Comparison of ENCODE assay signal across 1 cellular context in the genomic region with DNA sequence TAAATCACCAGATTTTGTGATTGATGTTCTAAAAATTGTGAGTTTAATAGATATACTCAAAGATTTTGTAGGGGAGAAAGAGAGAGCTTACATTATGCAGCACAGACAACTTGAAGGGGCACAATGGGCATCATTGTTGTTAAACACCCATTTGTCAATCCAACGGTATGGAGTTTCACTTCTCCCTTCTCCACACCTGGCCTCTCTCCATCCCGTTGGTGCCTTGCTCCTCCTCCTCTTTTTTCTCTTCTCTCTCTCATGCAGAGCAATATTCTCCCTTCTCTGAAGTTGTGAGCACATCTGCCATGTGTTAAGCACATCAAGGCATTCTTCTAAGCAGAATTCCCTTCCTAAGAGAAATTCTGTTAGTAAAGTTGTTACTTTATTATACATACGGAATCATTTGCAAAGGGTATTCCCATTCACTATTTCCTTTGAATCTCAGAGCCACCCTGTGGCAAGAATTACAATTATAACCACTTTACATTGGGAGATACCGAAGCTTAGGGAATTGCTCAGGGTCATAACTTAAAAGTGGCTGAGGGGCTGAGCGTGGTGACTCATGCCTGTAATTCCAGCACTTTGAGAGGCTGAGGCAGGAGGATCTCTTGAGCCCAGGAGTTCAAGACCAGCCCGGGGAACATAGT.
TF ChIP-seq lines count a peak whose summit lies in the region.

No MANE protein-coding gene starts in this region.

TF ChIP-seq in HEK293, 187 proteins besides CTCF, POLR2A, EP300 and RAD21 (continued from another document):
- TF ChIP-seq, protein P1, sequence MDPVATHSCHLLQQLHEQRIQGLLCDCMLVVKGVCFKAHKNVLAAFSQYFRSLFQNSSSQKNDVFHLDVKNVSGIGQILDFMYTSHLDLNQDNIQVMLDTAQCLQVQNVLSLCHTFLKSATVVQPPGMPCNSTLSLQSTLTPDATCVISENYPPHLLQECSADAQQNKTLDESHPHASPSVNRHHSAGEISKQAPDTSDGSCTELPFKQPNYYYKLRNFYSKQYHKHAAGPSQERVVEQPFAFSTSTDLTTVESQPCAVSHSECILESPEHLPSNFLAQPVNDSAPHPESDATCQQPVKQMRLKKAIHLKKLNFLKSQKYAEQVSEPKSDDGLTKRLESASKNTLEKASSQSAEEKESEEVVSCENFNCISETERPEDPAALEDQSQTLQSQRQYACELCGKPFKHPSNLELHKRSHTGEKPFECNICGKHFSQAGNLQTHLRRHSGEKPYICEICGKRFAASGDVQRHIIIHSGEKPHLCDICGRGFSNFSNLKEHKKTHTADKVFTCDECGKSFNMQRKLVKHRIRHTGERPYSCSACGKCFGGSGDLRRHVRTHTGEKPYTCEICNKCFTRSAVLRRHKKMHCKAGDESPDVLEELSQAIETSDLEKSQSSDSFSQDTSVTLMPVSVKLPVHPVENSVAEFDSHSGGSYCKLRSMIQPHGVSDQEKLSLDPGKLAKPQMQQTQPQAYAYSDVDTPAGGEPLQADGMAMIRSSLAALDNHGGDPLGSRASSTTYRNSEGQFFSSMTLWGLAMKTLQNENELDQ (tag by site-specific recombination; IDR thresholded peaks at IDR 0.05; ENCODE audit: low read depth) = no peak
- peak; percentile 45; the same call in 1 of the 2 replicates for TF ChIP-seq SP7 (tag by site-specific recombination; IDR thresholded peaks at IDR 0.05)
- TF ChIP-seq, protein P2, sequence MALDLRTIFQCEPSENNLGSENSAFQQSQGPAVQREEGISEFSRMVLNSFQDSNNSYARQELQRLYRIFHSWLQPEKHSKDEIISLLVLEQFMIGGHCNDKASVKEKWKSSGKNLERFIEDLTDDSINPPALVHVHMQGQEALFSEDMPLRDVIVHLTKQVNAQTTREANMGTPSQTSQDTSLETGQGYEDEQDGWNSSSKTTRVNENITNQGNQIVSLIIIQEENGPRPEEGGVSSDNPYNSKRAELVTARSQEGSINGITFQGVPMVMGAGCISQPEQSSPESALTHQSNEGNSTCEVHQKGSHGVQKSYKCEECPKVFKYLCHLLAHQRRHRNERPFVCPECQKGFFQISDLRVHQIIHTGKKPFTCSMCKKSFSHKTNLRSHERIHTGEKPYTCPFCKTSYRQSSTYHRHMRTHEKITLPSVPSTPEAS (tag by site-specific recombination; IDR thresholded peaks at IDR 0.05) = no peak
